ENCODE assay signal across 17 cellular contexts in genomic region chr7:42686594-42687156, GRCh38.
A peak's percentile ranks its signal among the peaks of the same experiment; 100 is the strongest.
DNase-seq lines count a peak whose midpoint lies in the region; ATAC-seq and TF ChIP-seq lines count a peak whose summit lies in the region.
"Had no signal": no experiment of that assay in that cellular context is flagged by ENCODE, and none has a peak within 500 bp of the region (broad histone marks: within the 10 kb centered on the region; RNA-seq: fewer than 3 reads in every experiment).

No MANE protein-coding gene starts in this region.

- TF ChIP-seq CTCF in A673 (conservative IDR thresholded peaks at IDR 0.05; ENCODE audit: low read depth, low read length) (no peak), WTC11 (IDR thresholded peaks at IDR 0.05) (no peak), nephron progenitor cell (IDR thresholded peaks at IDR 0.05) (no peak), brain microvascular endothelial cell (IDR thresholded peaks at IDR 0.05; ENCODE audit: low read depth, low read length, missing control alignments) (no peak)

- in situ Hi-C loops in brain microvascular endothelial cell (cut with HindIII; ENCODE audit: low pct_ligation_motif_present, low sequenced_read_pairs): loop anchor here (25.0 kb wide), 1 partner anchor 699 kb away; no protein-coding TSS in a partner anchor

- H3K27me3 ChIP-seq in A673 (replicated peaks; ENCODE audit: insufficient read depth, low read depth, low read length, poor library complexity): no peaks in the 10 kb centered on the region
- peaks cover 24% of the 10 kb centered on the region for H3K27me3 ChIP-seq in iPS-15b (ENCODE audit: control insufficient read depth, insufficient read depth, low read length)
- no peaks in the 10 kb centered on the region for H3K27me3 ChIP-seq in brain microvascular endothelial cell (replicated peaks)

- peaks cover 9% of the 10 kb centered on the region for H3K4me1 ChIP-seq in A673 (ENCODE audit: insufficient read depth, low read length, poor library complexity, severe bottlenecking)
- H3K4me1 ChIP-seq in iPS-15b (ENCODE audit: control insufficient read depth, insufficient read depth, low read length): peaks cover 27% of the 10 kb centered on the region

- H3K36me3 ChIP-seq in A673 (ENCODE audit: insufficient read depth, low read length, poor library complexity, severe bottlenecking) (no peaks in the 10 kb centered on the region), iPS-15b (ENCODE audit: control insufficient read depth, insufficient read depth, low read length) (no peaks in the 10 kb centered on the region), brain microvascular endothelial cell (replicated peaks) (no peaks in the 10 kb centered on the region)

- H3K27ac ChIP-seq in A673 (ENCODE audit: low read depth, low read length, poor library complexity, severe bottlenecking) (no peak overlapping the region), brain microvascular endothelial cell (no peak overlapping the region)
- H3K27ac ChIP-seq: 22Rv1 had no signal

- intact Hi-C loops in A673 (cut with micrococcal nuclease; ENCODE audit: unreplicated experiment): no loop called here

- H3K9me3 ChIP-seq in A673 (ENCODE audit: low read depth, low read length, poor library complexity, severe bottlenecking) (no peaks in the 10 kb centered on the region), iPS-15b (ENCODE audit: control insufficient read depth, insufficient read depth, low read length) (no peaks in the 10 kb centered on the region)

- H3K36me3 Mint-ChIP-seq in WTC11 (no peaks in the 10 kb centered on the region; the same call in 1 of the 2 replicates), nephron progenitor cell (ENCODE audit: low read depth) (no peaks in the 10 kb centered on the region)
- H3K36me3 Mint-ChIP-seq: IgD-negative memory B cell had no signal

- peak; percentile 86 for ATAC-seq in WTC11

- H3K4me3 ChIP-seq in A673 (ENCODE audit: low read depth, low read length, poor library complexity, severe bottlenecking) (no peak overlapping the region), iPS-15b (ENCODE audit: low read depth, low read length) (peak overlapping the region; percentile 9), brain microvascular endothelial cell (ENCODE audit: low read depth, low read length) (no peak overlapping the region)

- peak overlapping the region; percentile 28; the same call in 1 of the 2 replicates for H3K4me3 Mint-ChIP-seq in WTC11
- no peak overlapping the region for H3K4me3 Mint-ChIP-seq in nephron progenitor cell
- H3K4me3 Mint-ChIP-seq: IgD-negative memory B cell had no signal

- H3K4me1 Mint-ChIP-seq in WTC11 (peaks cover 57% of the 10 kb centered on the region), nephron progenitor cell (peaks cover 51% of the 10 kb centered on the region)
- H3K4me1 Mint-ChIP-seq: IgD-negative memory B cell had no signal

- H3K9me3 Mint-ChIP-seq in WTC11: peaks cover 8% of the 10 kb centered on the region
- peaks cover 8% of the 10 kb centered on the region for H3K9me3 Mint-ChIP-seq in nephron progenitor cell

- no peak overlapping the region for H3K27ac Mint-ChIP-seq in WTC11
- H3K27ac Mint-ChIP-seq in nephron progenitor cell: no peak overlapping the region
- H3K27ac Mint-ChIP-seq: IgD-negative memory B cell had no signal

- H3K27me3 Mint-ChIP-seq in WTC11 (ENCODE audit: low read depth) (peaks cover 40% of the 10 kb centered on the region), nephron progenitor cell (ENCODE audit: low read depth, poor library complexity) (peaks cover 6% of the 10 kb centered on the region)
- H3K27me3 Mint-ChIP-seq: IgD-negative memory B cell had no signal

- H3K9ac ChIP-seq in iPS-15b (ENCODE audit: low read depth, low read length): no peak overlapping the region

- POLR2A ChIA-PET in A673 (lab: Charles Lee; ENCODE audit: low non-redundant PET): no interaction called here
- POLR2A ChIA-PET in WTC11 (lab: Charles Lee): no interaction called here

- CTCF ChIA-PET in A673 (lab: Charles Lee): no interaction called here
- CTCF ChIA-PET in WTC11 (lab: Charles Lee): interaction anchor here (1.8 to 2.0 kb wide), 3 partner anchors 59 to 746 kb away, joined by 4 to 10 read pairs (median 10); no protein-coding TSS in a partner anchor

- DNase-seq in A673 (ENCODE audit: low spot score): peak; percentile 41
- DNase-seq in WTC11 (ENCODE audit: low spot score): peak; percentile 78
- DNase-seq in nephron progenitor cell: peak; percentile 21
- DNase-seq in NCI-H1417 treated with DMSO at 0.1 percent for 48 hours (lab: John Stamatoyannopoulos, UW): no peak
- DNase-seq in NCI-H524 treated with DMSO at 0.1 percent for 48 hours (lab: John Stamatoyannopoulos, UW): no peak
- DNase-seq in brain microvascular endothelial cell: no peak
- no peak for DNase-seq in Ammon's horn (ENCODE audit: low spot score)
- DNase-seq: C1 segment of cervical spinal cord, EL, MV-4-11, NCI-H2227 treated with DMSO at 0.1 percent for 48 hours, NCI-H526, OCI-M1, RPMI8226 had no signal

- no TSS peak for BruUV-seq in A673 (replicated peaks; lab: Mats Ljungman, UMichigan)

TF ChIP-seq in WTC11, 78 proteins besides CTCF, POLR2A, EP300 and RAD21:
- TF ChIP-seq, protein P1, sequence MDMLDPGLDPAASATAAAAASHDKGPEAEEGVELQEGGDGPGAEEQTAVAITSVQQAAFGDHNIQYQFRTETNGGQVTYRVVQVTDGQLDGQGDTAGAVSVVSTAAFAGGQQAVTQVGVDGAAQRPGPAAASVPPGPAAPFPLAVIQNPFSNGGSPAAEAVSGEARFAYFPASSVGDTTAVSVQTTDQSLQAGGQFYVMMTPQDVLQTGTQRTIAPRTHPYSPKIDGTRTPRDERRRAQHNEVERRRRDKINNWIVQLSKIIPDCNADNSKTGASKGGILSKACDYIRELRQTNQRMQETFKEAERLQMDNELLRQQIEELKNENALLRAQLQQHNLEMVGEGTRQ (CRISPR knock-in tag; IDR thresholded peaks at IDR 0.05): no peak
- TF ChIP-seq ZNF423 (CRISPR knock-in tag; IDR thresholded peaks at IDR 0.05) (peak; percentile 87), TEAD4 (CRISPR knock-in tag; IDR thresholded peaks at IDR 0.05) (no peak), NFE2L1 (CRISPR knock-in tag; IDR thresholded peaks at IDR 0.05) (no peak)

Comparison
In these comparisons a context has a peak if more than half of its experiments do, and no peak if none do; other contexts are left out.
1. DNase-seq: peak in A673 (single experiment), WTC11 (single experiment) and nephron progenitor cell (single experiment); none in NCI-H1417 treated with DMSO at 0.1 percent for 48 hours (single experiment), NCI-H524 treated with DMSO at 0.1 percent for 48 hours (single experiment), brain microvascular endothelial cell (single experiment) and Ammon's horn (single experiment).